ENCODE assay signal across 17 cellular contexts in the genomic region with DNA sequence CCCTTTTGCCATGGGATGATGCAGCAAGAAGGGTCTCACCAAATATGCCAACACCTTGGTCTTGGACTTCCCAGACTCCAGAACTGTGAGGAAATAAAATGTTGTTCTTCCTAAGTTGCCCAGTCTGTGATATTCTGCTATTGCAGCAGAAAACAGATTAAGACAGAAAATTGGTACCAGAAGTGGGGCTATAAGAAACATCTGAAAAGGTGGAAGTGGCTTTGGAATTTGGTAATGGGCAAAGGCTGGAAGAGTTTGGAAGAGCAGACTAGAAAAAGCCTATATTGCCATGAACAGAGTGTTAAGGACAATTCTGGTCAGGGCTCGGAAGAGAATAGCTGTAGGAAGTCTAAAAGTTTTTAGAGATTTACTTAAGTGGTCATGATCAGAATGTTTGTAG. TPM values are rescaled to one million over a fixed set of nuclear protein-coding genes. Genes with fewer than 3 reads are reported as not detected.
DNase-seq lines count a peak whose midpoint lies in the region; ATAC-seq and TF ChIP-seq lines count a peak whose summit lies in the region.
"Had no signal": no experiment of that assay in that cellular context is flagged by ENCODE, and none has a peak within 500 bp of the region (broad histone marks: within the 10 kb centered on the region; RNA-seq: fewer than 3 reads in every experiment).

No MANE protein-coding gene starts in this region.

- H3K4me1 ChIP-seq in CD8-positive, alpha-beta T cell (ENCODE audit: insufficient read depth, low read length): no peaks in the 10 kb centered on the region
- no peaks in the 10 kb centered on the region for H3K4me1 ChIP-seq in lower lobe of right lung

- H3K27ac Mint-ChIP-seq in activated naive CD8-positive, alpha-beta T cell: peak overlapping the region; percentile 75
- no peak overlapping the region for H3K27ac Mint-ChIP-seq in activated naive CD8-positive, alpha-beta T cell treated with anti-CD3 and anti-CD28 coated beads, Interleukin-2, amount 50 U/mL, for 24 hours
- H3K27ac Mint-ChIP-seq in CD8-positive, alpha-beta T cell: peak overlapping the region; percentile 69
- H3K27ac Mint-ChIP-seq in activated T-helper 17 cell treated with anti-CD3 and anti-CD28 coated beads, Interleukin-2, amount 50 U/mL, for 72 hours: peak overlapping the region; percentile 24
- H3K27ac Mint-ChIP-seq in naive thymus-derived CD8-positive, alpha-beta T cell: peak overlapping the region in 9 of 10 donors; percentile 3 to 83 (median 44)

- no peaks in the 10 kb centered on the region for H3K27me3 ChIP-seq in CD8-positive, alpha-beta T cell (ENCODE audit: insufficient read depth, low read length)
- no peaks in the 10 kb centered on the region for H3K27me3 ChIP-seq in lower lobe of right lung (ENCODE audit: low read depth)

- no peaks in the 10 kb centered on the region for H3K9me3 ChIP-seq in CD8-positive, alpha-beta T cell (ENCODE audit: low read length)
- H3K9me3 ChIP-seq in lower lobe of right lung: peaks cover 3% of the 10 kb centered on the region

- peaks cover 10% of the 10 kb centered on the region for H3K9me3 Mint-ChIP-seq in activated naive CD8-positive, alpha-beta T cell (ENCODE audit: low read depth)
- H3K9me3 Mint-ChIP-seq in activated naive CD8-positive, alpha-beta T cell treated with anti-CD3 and anti-CD28 coated beads, Interleukin-2, amount 50 U/mL, for 24 hours: peaks cover 11% of the 10 kb centered on the region
- H3K9me3 Mint-ChIP-seq in CD8-positive, alpha-beta T cell: peaks cover 6% of the 10 kb centered on the region
- no peaks in the 10 kb centered on the region for H3K9me3 Mint-ChIP-seq in activated T-helper 17 cell treated with anti-CD3 and anti-CD28 coated beads, Interleukin-2, amount 50 U/mL, for 72 hours
- peaks cover 0 to 10% (median 7%) of the 10 kb centered on the region in 9 donors for H3K9me3 Mint-ChIP-seq in naive thymus-derived CD8-positive, alpha-beta T cell

- TF ChIP-seq CTCF in CD8-positive, alpha-beta T cell (IDR thresholded peaks at IDR 0.05): no peak
- TF ChIP-seq CTCF in lower lobe of right lung (IDR thresholded peaks at IDR 0.05): no peak

- CTCF ChIA-PET in CD8-positive, alpha-beta T cell (lab: Charles Lee): interaction anchor here (1.5 kb wide), 1 partner anchor 12 kb away, joined by 7 read pairs; no protein-coding TSS in a partner anchor

- H3K36me3 Mint-ChIP-seq in activated naive CD8-positive, alpha-beta T cell: peaks cover 17% of the 10 kb centered on the region
- peaks cover 40% of the 10 kb centered on the region for H3K36me3 Mint-ChIP-seq in activated naive CD8-positive, alpha-beta T cell treated with anti-CD3 and anti-CD28 coated beads, Interleukin-2, amount 50 U/mL, for 24 hours (ENCODE audit: low read depth)
- peaks cover 53% of the 10 kb centered on the region for H3K36me3 Mint-ChIP-seq in CD8-positive, alpha-beta T cell
- H3K36me3 Mint-ChIP-seq in activated T-helper 17 cell treated with anti-CD3 and anti-CD28 coated beads, Interleukin-2, amount 50 U/mL, for 72 hours (ENCODE audit: low read depth): peaks cover 21% of the 10 kb centered on the region
- H3K36me3 Mint-ChIP-seq in naive thymus-derived CD8-positive, alpha-beta T cell: peaks cover 7 to 39% (median 35%) of the 10 kb centered on the region in 3 donors

- no peak for DNase-seq in activated naive CD8-positive, alpha-beta T cell treated with anti-CD3 and anti-CD28 coated beads, Interleukin-2, amount 50 U/mL, for 24 hours
- DNase-seq in CD8-positive, alpha-beta T cell: no peak
- no peak for DNase-seq in naive thymus-derived CD8-positive, alpha-beta T cell
- no peak for DNase-seq in left lobe of liver (ENCODE audit: low spot score)
- DNase-seq in lower lobe of right lung: no peak
- no peak for DNase-seq in sciatic nerve (ENCODE audit: low spot score)
- DNase-seq: C1 segment of cervical spinal cord, Calu3, COR-L47, DMS53, DMS79 treated with DMSO at 0.1 percent for 48 hours, GF-D8, GM23248, H7, HCEC 1CT had no signal

- intact Hi-C loops in CD8-positive, alpha-beta T cell (cut with DNase I, micrococcal nuclease): no loop called here
- intact Hi-C loops in lower lobe of right lung (cut with DNase I): no loop called here
- intact Hi-C loops in sciatic nerve (cut with DNase I): no loop called here

- no peaks in the 10 kb centered on the region for H3K27me3 Mint-ChIP-seq in activated naive CD8-positive, alpha-beta T cell
- no peaks in the 10 kb centered on the region for H3K27me3 Mint-ChIP-seq in activated naive CD8-positive, alpha-beta T cell treated with anti-CD3 and anti-CD28 coated beads, Interleukin-2, amount 50 U/mL, for 24 hours
- H3K27me3 Mint-ChIP-seq in CD8-positive, alpha-beta T cell (ENCODE audit: low read depth): no peaks in the 10 kb centered on the region
- no peaks in the 10 kb centered on the region for H3K27me3 Mint-ChIP-seq in activated T-helper 17 cell treated with anti-CD3 and anti-CD28 coated beads, Interleukin-2, amount 50 U/mL, for 72 hours
- H3K27me3 Mint-ChIP-seq in naive thymus-derived CD8-positive, alpha-beta T cell: no peaks in the 10 kb centered on the region

- no peak overlapping the region for H3K4me3 ChIP-seq in CD8-positive, alpha-beta T cell (ENCODE audit: low read depth, low read length)
- no peak overlapping the region for H3K4me3 ChIP-seq in lower lobe of right lung
- H3K4me3 ChIP-seq: GM23248 had no signal

- no peak overlapping the region for H3K27ac ChIP-seq in CD8-positive, alpha-beta T cell (ENCODE audit: low read depth, low read length)
- no peak overlapping the region for H3K27ac ChIP-seq in lower lobe of right lung
- H3K27ac ChIP-seq: GM23248 had no signal

- peaks cover 44% of the 10 kb centered on the region for H3K4me1 Mint-ChIP-seq in activated naive CD8-positive, alpha-beta T cell (ENCODE audit: low read depth)
- H3K4me1 Mint-ChIP-seq in activated naive CD8-positive, alpha-beta T cell treated with anti-CD3 and anti-CD28 coated beads, Interleukin-2, amount 50 U/mL, for 24 hours: peaks cover 28% of the 10 kb centered on the region
- H3K4me1 Mint-ChIP-seq in CD8-positive, alpha-beta T cell (ENCODE audit: low read depth): peaks cover 36% of the 10 kb centered on the region
- peaks cover 19% of the 10 kb centered on the region for H3K4me1 Mint-ChIP-seq in activated T-helper 17 cell treated with anti-CD3 and anti-CD28 coated beads, Interleukin-2, amount 50 U/mL, for 72 hours
- peaks cover 8 to 50% (median 17%) of the 10 kb centered on the region in 4 donors for H3K4me1 Mint-ChIP-seq in naive thymus-derived CD8-positive, alpha-beta T cell

- POLR2A ChIA-PET in CD8-positive, alpha-beta T cell (lab: Charles Lee): no interaction called here
- POLR2A ChIA-PET in naive thymus-derived CD8-positive, alpha-beta T cell (lab: Charles Lee): no interaction called here

- no peak for ATAC-seq in activated naive CD8-positive, alpha-beta T cell treated with anti-CD3 and anti-CD28 coated beads, Interleukin-2, amount 50 U/mL, for 24 hours
- ATAC-seq in CD8-positive, alpha-beta T cell: no peak
- ATAC-seq in activated T-helper 17 cell treated with anti-CD3 and anti-CD28 coated beads, Interleukin-2, amount 50 U/mL, for 72 hours (replicated peaks): no peak
- no peak for ATAC-seq in naive thymus-derived CD8-positive, alpha-beta T cell
- ATAC-seq in left lobe of liver (no peak), lower lobe of right lung (no peak), sciatic nerve (no peak)

- no peak overlapping the region for H3K4me3 Mint-ChIP-seq in activated naive CD8-positive, alpha-beta T cell
- no peak overlapping the region for H3K4me3 Mint-ChIP-seq in activated naive CD8-positive, alpha-beta T cell treated with anti-CD3 and anti-CD28 coated beads, Interleukin-2, amount 50 U/mL, for 24 hours
- H3K4me3 Mint-ChIP-seq in CD8-positive, alpha-beta T cell: no peak overlapping the region
- no peak overlapping the region for H3K4me3 Mint-ChIP-seq in activated T-helper 17 cell treated with anti-CD3 and anti-CD28 coated beads, Interleukin-2, amount 50 U/mL, for 72 hours
- no peak overlapping the region for H3K4me3 Mint-ChIP-seq in naive thymus-derived CD8-positive, alpha-beta T cell

- H3K36me3 ChIP-seq in CD8-positive, alpha-beta T cell (ENCODE audit: insufficient read depth, low read length): no peaks in the 10 kb centered on the region
- no peaks in the 10 kb centered on the region for H3K36me3 ChIP-seq in lower lobe of right lung

RNA-seq across cellular contexts. Expression of a gene that starts 27.4 kb away (rescaled TPM):
- 1 to 10 TPM; 3.4 to 6.7 TPM for total RNA-seq in CD8-positive, alpha-beta T cell
- total RNA-seq in activated T-helper 17 cell treated with anti-CD3 and anti-CD28 coated beads, Interleukin-2, amount 50 U/mL, for 72 hours: 10 to 100 TPM; 21.6 to 30.0 TPM
- total RNA-seq in naive thymus-derived CD8-positive, alpha-beta T cell: 10 to 100 TPM; 17.8 to 19.4 TPM
- 10 to 100 TPM; 57.2 to 87.7 (median 73.6) TPM for polyA plus RNA-seq in naive thymus-derived CD8-positive, alpha-beta T cell
- total RNA-seq in left lobe of liver (16.5 TPM), lower lobe of right lung (22.5 TPM), sciatic nerve (15.3 TPM)

RNA-seq across cellular contexts. Expression of a gene that starts 54.0 kb away (rescaled TPM):
- total RNA-seq in CD8-positive, alpha-beta T cell: 10 to 100 TPM in 1 of 2 experiments, 1 to 10 TPM in 1; 7.8 to 10.2 TPM
- 10 to 100 TPM; 17.8 to 27.5 TPM for total RNA-seq in activated T-helper 17 cell treated with anti-CD3 and anti-CD28 coated beads, Interleukin-2, amount 50 U/mL, for 72 hours
- 10 to 100 TPM; 16.0 to 20.3 TPM for total RNA-seq in naive thymus-derived CD8-positive, alpha-beta T cell
- polyA plus RNA-seq in naive thymus-derived CD8-positive, alpha-beta T cell: 10 to 100 TPM; 51.6 to 56.9 (median 53.7) TPM
- total RNA-seq in left lobe of liver: 38.9 TPM
- total RNA-seq in lower lobe of right lung: 32.0 TPM
- 26.4 TPM for total RNA-seq in sciatic nerve
